Comparison of ENCODE assay signal across 9 cellular contexts in genomic region chr19:39823693-39824092, GRCh38. TPM values are rescaled to one million over a fixed set of nuclear protein-coding genes. Genes with fewer than 3 reads are reported as not detected.
DNase-seq lines count a peak whose midpoint lies in the region; ATAC-seq, FAIRE-seq and TF ChIP-seq lines count a peak whose summit lies in the region.
"Had no signal": no experiment of that assay in that cellular context is flagged by ENCODE, and none has a peak within 500 bp of the region (broad histone marks: within the 10 kb centered on the region; RNA-seq: fewer than 3 reads in every experiment).

No MANE protein-coding gene starts in this region.

- TF ChIP-seq CTCF in esophagus squamous epithelium (IDR thresholded peaks at IDR 0.05) = no peak

- no peak overlapping the region for H4K91ac ChIP-seq in neuronal stem cell (ENCODE audit: low read depth, low read length, poor library complexity)

- no peaks in the 10 kb centered on the region for H3K9me3 Mint-ChIP-seq in CD4-positive, CD25-positive, alpha-beta regulatory T cell

- DNase-seq in CD4-positive, CD25-positive, alpha-beta regulatory T cell = no peak
- DNase-seq in NCI-H345 treated with DMSO at 0.1 percent for 48 hours (lab: John Stamatoyannopoulos, UW; ENCODE audit: unreplicated experiment) (peak; percentile 25), esophagus squamous epithelium (lab: John Stamatoyannopoulos, UW) (no peak), neuronal stem cell (ENCODE audit: low spot score) (no peak), H54 (ENCODE audit: insufficient read length, low spot score) (no peak), kidney glomerular epithelial cell (lab: John Stamatoyannopoulos, UW) (no peak)

- H3K4me1 Mint-ChIP-seq in CD4-positive, CD25-positive, alpha-beta regulatory T cell = peaks cover 0 to 16% (median 10%) of the 10 kb centered on the region in 4 donors

- no peak overlapping the region for H3K27ac Mint-ChIP-seq in CD4-positive, CD25-positive, alpha-beta regulatory T cell

- H2BK12ac ChIP-seq in neuronal stem cell (ENCODE audit: low read length) = no peak overlapping the region

- H3K4me3 Mint-ChIP-seq in CD4-positive, CD25-positive, alpha-beta regulatory T cell = no peak overlapping the region

- H3K23ac ChIP-seq in neuronal stem cell (ENCODE audit: low read depth, low read length, poor library complexity) = no peak overlapping the region

- H3K14ac ChIP-seq in neuronal stem cell (ENCODE audit: low read length) = no peak overlapping the region

- no peak overlapping the region for H4K8ac ChIP-seq in neuronal stem cell (ENCODE audit: low read depth, low read length)

- H2AK5ac ChIP-seq in neuronal stem cell (ENCODE audit: low read depth, low read length) = no peak overlapping the region

- peak overlapping the region; percentile 71 for H3K4me3 ChIP-seq in CD4-positive, CD25-positive, alpha-beta regulatory T cell (ENCODE audit: low read depth, low read length)
- peak overlapping the region; percentile 34 to 87 (median 78) for H3K4me3 ChIP-seq in esophagus squamous epithelium
- peak overlapping the region; percentile 64 to 93 for H3K4me3 ChIP-seq in neuronal stem cell (ENCODE audit: low read length in 2 of 2)

- H3K36me3 Mint-ChIP-seq in CD4-positive, CD25-positive, alpha-beta regulatory T cell = peaks cover 26% of the 10 kb centered on the region

- peak overlapping the region; percentile 76 for H2AFZ ChIP-seq in neuronal stem cell (ENCODE audit: low read length)

- no peak overlapping the region for H2BK5ac ChIP-seq in neuronal stem cell (ENCODE audit: low read length)

- H2BK120ac ChIP-seq in neuronal stem cell (ENCODE audit: low read depth, low read length) = no peak overlapping the region

- intact Hi-C loops in esophagus squamous epithelium (cut with DNase I) = no loop called here

- H3K79me1 ChIP-seq in neuronal stem cell (ENCODE audit: low read depth, low read length) = peaks cover 8% of the 10 kb centered on the region

- H3K4ac ChIP-seq in neuronal stem cell (ENCODE audit: low read length) = no peak overlapping the region

- peak overlapping the region; percentile 70 for H3K27ac ChIP-seq in CD4-positive, CD25-positive, alpha-beta regulatory T cell (ENCODE audit: insufficient read depth, low read length, poor library complexity, severe bottlenecking)
- H3K27ac ChIP-seq in esophagus squamous epithelium (peak overlapping the region in 3 of 4 donors; percentile 85 to 90 (median 85)), neuronal stem cell (replicated peaks; ENCODE audit: low read length) (no peak overlapping the region)

- peaks cover 20% of the 10 kb centered on the region for H3K4me1 ChIP-seq in CD4-positive, CD25-positive, alpha-beta regulatory T cell (ENCODE audit: control insufficient read depth, insufficient read depth, low read length, poor library complexity, severe bottlenecking)
- H3K4me1 ChIP-seq in esophagus squamous epithelium (peaks cover 6 to 42% (median 12%) of the 10 kb centered on the region in 3 donors), neuronal stem cell (ENCODE audit: control insufficient read depth in 2 of 2, insufficient read depth in 1 of 2, low read depth in 1 of 2, low read length in 2 of 2) (peaks cover 12 to 14% of the 10 kb centered on the region in 2 donors)

- no peak for TF ChIP-seq POLR2A in esophagus squamous epithelium (IDR thresholded peaks at IDR 0.05)
- TF ChIP-seq POLR2A in H54 (IDR thresholded peaks at IDR 0.05; ENCODE audit: low read depth, low read length) = no peak

- H3K27me3 Mint-ChIP-seq in CD4-positive, CD25-positive, alpha-beta regulatory T cell = no peaks in the 10 kb centered on the region

- H3K4me2 ChIP-seq in neuronal stem cell (ENCODE audit: insufficient read depth, low read length, poor library complexity, severe bottlenecking) = peak overlapping the region; percentile 90

- H3K18ac ChIP-seq in neuronal stem cell (ENCODE audit: low read length) = no peak overlapping the region

- peaks cover 9% of the 10 kb centered on the region for H3K36me3 ChIP-seq in CD4-positive, CD25-positive, alpha-beta regulatory T cell (ENCODE audit: control insufficient read depth, insufficient read depth, low read length)
- H3K36me3 ChIP-seq in esophagus squamous epithelium (peaks cover 16 to 43% (median 26%) of the 10 kb centered on the region in 3 donors), neuronal stem cell (replicated peaks in 1 of 2; ENCODE audit: control insufficient read depth in 2 of 2, insufficient read depth in 2 of 2, low read length in 2 of 2) (peaks cover 24 to 37% of the 10 kb centered on the region in 2 donors)

- H3K9me3 ChIP-seq in CD4-positive, CD25-positive, alpha-beta regulatory T cell (ENCODE audit: control insufficient read depth in 2 of 2, low read length in 2 of 2) = no peaks in the 10 kb centered on the region
- no peaks in the 10 kb centered on the region for H3K9me3 ChIP-seq in esophagus squamous epithelium
- H3K9me3 ChIP-seq in neuronal stem cell (replicated peaks in 1 of 2; ENCODE audit: control insufficient read depth in 2 of 2, insufficient read depth in 1 of 2, low read depth in 1 of 2, low read length in 2 of 2) = peaks cover 0 to 2% of the 10 kb centered on the region in 2 donors

- WGBS in esophagus squamous epithelium, 2 donors = 42 to 44% methylated on average over 7 of the region's 7 CpGs
- no CpG with 5 or more reads among the region's 7 CpGs for WGBS in neuronal stem cell (ENCODE audit: extremely low coverage in 2 of 2, insufficient read length in 2 of 2, insufficient replicate concordance in 1 of 2), 2 donors

- FAIRE-seq in H54 (lab: Jason Lieb, UNC) = no peak

- ATAC-seq in CD4-positive, CD25-positive, alpha-beta regulatory T cell (ENCODE audit: low read depth in 2 of 2) = no peak
- ATAC-seq in HG03196 (IDR thresholded peaks at IDR 0.05; ENCODE audit: unreplicated experiment) = no peak
- no peak for ATAC-seq in HG02759 (IDR thresholded peaks at IDR 0.05; ENCODE audit: unreplicated experiment)

- peak overlapping the region; percentile 91 for H3K9ac ChIP-seq in neuronal stem cell (ENCODE audit: low read depth, low read length, poor library complexity)

- H3K27me3 ChIP-seq in CD4-positive, CD25-positive, alpha-beta regulatory T cell (ENCODE audit: control insufficient read depth, insufficient read depth, low read length) = no peaks in the 10 kb centered on the region
- H3K27me3 ChIP-seq in esophagus squamous epithelium (no peaks in the 10 kb centered on the region), neuronal stem cell (ENCODE audit: control insufficient read depth in 3 of 3, insufficient read depth in 3 of 3, low read depth in 1 of 3, low read length in 3 of 3) (no peaks in the 10 kb centered on the region)

- H2BK15ac ChIP-seq in neuronal stem cell (ENCODE audit: low read length) = no peak overlapping the region

RNA-seq across cellular contexts. Expression of gene DYRK1B, which starts 10.3 kb away (rescaled TPM):
- 32.6 TPM for total RNA-seq in CD4-positive, CD25-positive, alpha-beta regulatory T cell
- polyA plus RNA-seq in CD4-positive, CD25-positive, alpha-beta regulatory T cell = 10 to 100 TPM in 3 of 4 donors, 1 to 10 TPM in 1; 7.2 to 12.8 (median 10.5) TPM
- total RNA-seq in esophagus squamous epithelium = 10 to 100 TPM in 1 of 4 donors, 1 to 10 TPM in 3; 3.9 to 12.6 (median 6.3) TPM
- 36.7 TPM for polyA plus RNA-seq in neuronal stem cell (2013, experiment 1 of 2)
- 35.1 TPM for polyA plus RNA-seq in neuronal stem cell (2013, experiment 2 of 2)

RNA-seq across cellular contexts. Expression of gene FBL, which starts 22.5 kb away (rescaled TPM):
- total RNA-seq in CD4-positive, CD25-positive, alpha-beta regulatory T cell = 194 TPM
- polyA plus RNA-seq in CD4-positive, CD25-positive, alpha-beta regulatory T cell = 100 to 1,000 TPM; 142 to 186 (median 166) TPM
- total RNA-seq in esophagus squamous epithelium = 100 to 1,000 TPM; 184 to 226 (median 193) TPM
- polyA plus RNA-seq in neuronal stem cell (2013, experiment 1 of 2) = 435 TPM
- polyA plus RNA-seq in neuronal stem cell (2013, experiment 2 of 2) = 415 TPM

RNA-seq across cellular contexts. Expression of gene LEUTX, which starts 45.0 kb away (rescaled TPM):
- total RNA-seq in CD4-positive, CD25-positive, alpha-beta regulatory T cell = not detected
- polyA plus RNA-seq in CD4-positive, CD25-positive, alpha-beta regulatory T cell = not detected
- total RNA-seq in esophagus squamous epithelium = not detected
- not detected for polyA plus RNA-seq in neuronal stem cell (2013, experiment 1 of 2)
- polyA plus RNA-seq in neuronal stem cell (2013, experiment 2 of 2) = not detected
- total RNA-seq: T-helper 1 cell treated with Interleukin-12 subunit alpha and Interleukin-12 subunit beta and Interleukin-4 antibody, amounts not matched to agents 30 ng/mL and 1 ng/mL, for 36 hours had no signal
